ENCODE assay signal across 19 cellular contexts in the genomic region with DNA sequence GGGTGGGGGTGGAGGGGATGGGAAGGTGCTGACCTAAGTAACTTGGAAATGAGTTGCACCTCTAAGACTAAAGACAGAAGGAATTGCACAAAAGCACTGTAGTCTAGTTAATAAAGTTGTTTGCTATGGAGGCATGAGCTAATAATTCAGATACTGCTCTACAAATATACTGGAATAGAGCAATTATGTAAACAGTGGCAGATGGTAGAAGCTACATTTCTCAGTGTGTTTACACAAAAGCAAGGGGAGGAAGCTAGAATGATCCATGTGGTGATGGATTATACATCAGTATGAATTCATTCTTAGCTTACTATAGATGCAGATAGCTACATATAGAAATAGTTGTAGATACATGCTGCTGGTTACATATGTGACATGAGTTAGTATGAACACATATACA. TPM values are rescaled to one million over a fixed set of nuclear protein-coding genes. Genes with fewer than 3 reads are reported as not detected.
DNase-seq lines count a peak whose midpoint lies in the region; ATAC-seq and TF ChIP-seq lines count a peak whose summit lies in the region.
"Had no signal": no experiment of that assay in that cellular context is flagged by ENCODE, and none has a peak within 500 bp of the region (broad histone marks: within the 10 kb centered on the region; RNA-seq: fewer than 3 reads in every experiment).

No MANE protein-coding gene starts in this region.

- H3K9me3 ChIP-seq in Loucy (ENCODE audit: insufficient read depth, low read depth, low read length) (peaks cover 8% of the 10 kb centered on the region; the same call in 1 of the 2 replicates), SK-N-MC (ENCODE audit: low read depth, low read length) (no peaks in the 10 kb centered on the region), mucosa of descending colon (no peaks in the 10 kb centered on the region), tibial nerve (peaks cover 0 to 4% (median 0%) of the 10 kb centered on the region in 4 donors), testis (no peaks in the 10 kb centered on the region)

- H3K79me2 ChIP-seq in Loucy (ENCODE audit: insufficient read depth, low read length) = no peaks in the 10 kb centered on the region

- H3K4me3 Mint-ChIP-seq in activated CD4-positive, alpha-beta T cell treated with anti-CD3 and anti-CD28 coated beads, Interleukin-2, amount 10 ng/mL, durations not matched to agents 7 days and 5 days = no peak overlapping the region
- H3K4me3 Mint-ChIP-seq: CD8-positive, alpha-beta memory T cell; memory B cell had no signal

- peaks cover 57% of the 10 kb centered on the region for H3K4me1 ChIP-seq in Loucy (ENCODE audit: insufficient read depth, low read length, poor library complexity, severe bottlenecking)
- H3K4me1 ChIP-seq in mucosa of descending colon (ENCODE audit: low read depth) = no peaks in the 10 kb centered on the region
- H3K4me1 ChIP-seq in tibial nerve = no peaks in the 10 kb centered on the region
- H3K4me1 ChIP-seq in testis = no peaks in the 10 kb centered on the region
- H3K4me1 ChIP-seq: HAP-1, stomach had no signal

- peaks cover 8% of the 10 kb centered on the region; the same call in 1 of the 2 replicates for H3F3A ChIP-seq in Loucy (ENCODE audit: low read depth)

- H4K20me1 ChIP-seq in Loucy (ENCODE audit: insufficient read depth, low read length, poor library complexity, severe bottlenecking) = no peaks in the 10 kb centered on the region

- intact Hi-C loops in mucosa of descending colon (cut with DNase I, micrococcal nuclease) = no loop called here
- intact Hi-C loops in testis (cut with DNase I; ENCODE audit: low total_unique reads) = no loop called here

- H3K36me3 ChIP-seq in Loucy (ENCODE audit: insufficient read depth, low read length) (no peaks in the 10 kb centered on the region), SK-N-MC (ENCODE audit: insufficient read depth, low read length) (no peaks in the 10 kb centered on the region; the same call in 1 of the 2 replicates), mucosa of descending colon (ENCODE audit: low read depth) (no peaks in the 10 kb centered on the region), tibial nerve (no peaks in the 10 kb centered on the region), testis (ENCODE audit: low read depth, missing control alignments) (no peaks in the 10 kb centered on the region)
- H3K36me3 ChIP-seq: HAP-1, stomach had no signal

- DNase-seq in activated CD4-positive, alpha-beta T cell treated with anti-CD3 and anti-CD28 coated beads, Interleukin-2, amount 10 ng/mL, durations not matched to agents 7 days and 5 days = no peak
- no peak for DNase-seq in activated CD4-positive, alpha-beta T cell treated with anti-CD3 and anti-CD28 coated beads, Interleukin-2, amount 50 U/mL, for 4 hours
- no peak for DNase-seq in SK-N-MC (ENCODE audit: low read depth, low spot score)
- DNase-seq in mucosa of descending colon = no peak
- DNase-seq in NCI-H524 treated with DMSO at 0.1 percent for 48 hours (lab: John Stamatoyannopoulos, UW) = no peak
- no peak for DNase-seq in tibial nerve (ENCODE audit: low spot score in 2 of 2)
- DNase-seq in testis = no peak
- DNase-seq: activated CD4-positive, alpha-beta T cell treated with anti-CD3 and anti-CD28 coated beads for 1 hour; activated CD8-positive, alpha-beta memory T cell treated with anti-CD3 and anti-CD28 coated beads, Interleukin-2, amount 50 U/mL, for 48 hours; CD8-positive, alpha-beta memory T cell; hippocampal formation; Karpas-422; NCI-H187; stimulated activated CD4-positive, alpha-beta T cell treated with anti-CD3 and anti-CD28 coated beads, Interleukin-2, amount 100 ng/mL, for 48 hours; stomach had no signal

- CTCF ChIA-PET in activated CD4-positive, alpha-beta T cell treated with anti-CD3 and anti-CD28 coated beads, Interleukin-2, amount 10 ng/mL, durations not matched to agents 7 days and 5 days (lab: Charles Lee) = interaction anchor here (0.6 to 1.4 kb wide), 4 partner anchors 16 to 336 kb away, joined by 3 to 8 read pairs (median 3); no protein-coding TSS in a partner anchor

- H3K27me3 ChIP-seq in Loucy (ENCODE audit: insufficient read depth, low read length, poor library complexity, severe bottlenecking) (no peaks in the 10 kb centered on the region), tibial nerve (no peaks in the 10 kb centered on the region), testis (no peaks in the 10 kb centered on the region)
- H3K27me3 ChIP-seq: stomach had no signal

- H3K27ac ChIP-seq in SK-N-MC = peak overlapping the region; percentile 52; the same call in 1 of the 2 replicates
- no peak overlapping the region for H3K27ac ChIP-seq in tibial nerve
- no peak overlapping the region for H3K27ac ChIP-seq in testis
- H3K27ac ChIP-seq: stomach had no signal

- no peaks in the 10 kb centered on the region for H3K9me2 ChIP-seq in Loucy (replicated peaks; ENCODE audit: low read depth, low read length)

- no peak overlapping the region for H3K9ac ChIP-seq in Loucy (ENCODE audit: low read depth, low read length, poor library complexity, severe bottlenecking)
- H3K9ac ChIP-seq in SK-N-MC (ENCODE audit: insufficient read length) = no peak overlapping the region

- TF ChIP-seq POLR2A in tibial nerve (IDR thresholded peaks at IDR 0.05) = no peak
- no peak for TF ChIP-seq POLR2A in testis (IDR thresholded peaks at IDR 0.05)

- POLR2A ChIA-PET in activated CD4-positive, alpha-beta T cell treated with anti-CD3 and anti-CD28 coated beads, Interleukin-2, amount 10 ng/mL, durations not matched to agents 7 days and 5 days (lab: Charles Lee) = no interaction called here

- peaks cover 28% of the 10 kb centered on the region for H3K9me3 Mint-ChIP-seq in activated CD4-positive, alpha-beta T cell treated with anti-CD3 and anti-CD28 coated beads, Interleukin-2, amount 10 ng/mL, durations not matched to agents 7 days and 5 days
- H3K9me3 Mint-ChIP-seq: memory B cell had no signal

- peak overlapping the region; percentile 58 for H3K27ac Mint-ChIP-seq in activated CD4-positive, alpha-beta T cell treated with anti-CD3 and anti-CD28 coated beads, Interleukin-2, amount 10 ng/mL, durations not matched to agents 7 days and 5 days
- H3K27ac Mint-ChIP-seq: memory B cell had no signal

- no peaks in the 10 kb centered on the region for H3K27me3 Mint-ChIP-seq in activated CD4-positive, alpha-beta T cell treated with anti-CD3 and anti-CD28 coated beads, Interleukin-2, amount 10 ng/mL, durations not matched to agents 7 days and 5 days
- H3K27me3 Mint-ChIP-seq: CD8-positive, alpha-beta memory T cell had no signal

- H3K4me2 ChIP-seq in Loucy (ENCODE audit: low read depth, low read length, poor library complexity, severe bottlenecking) = no peak overlapping the region

- TF ChIP-seq CTCF in Loucy (conservative IDR thresholded peaks at IDR 0.05; ENCODE audit: low read length) (no peak), mucosa of descending colon (IDR thresholded peaks at IDR 0.05) (no peak), tibial nerve (IDR thresholded peaks at IDR 0.05) (no peak), testis (IDR thresholded peaks at IDR 0.05) (no peak)

- no peak for TF ChIP-seq EP300 in tibial nerve (IDR thresholded peaks at IDR 0.05)

- no peak overlapping the region for H3K4me3 ChIP-seq in Loucy (ENCODE audit: low read length, poor library complexity, severe bottlenecking)
- no peak overlapping the region for H3K4me3 ChIP-seq in SK-N-MC
- no peak overlapping the region for H3K4me3 ChIP-seq in mucosa of descending colon
- no peak overlapping the region for H3K4me3 ChIP-seq in tibial nerve
- H3K4me3 ChIP-seq in testis = no peak overlapping the region
- H3K4me3 ChIP-seq: HAP-1, stomach had no signal

- H3K4me1 Mint-ChIP-seq in activated CD4-positive, alpha-beta T cell treated with anti-CD3 and anti-CD28 coated beads, Interleukin-2, amount 10 ng/mL, durations not matched to agents 7 days and 5 days = peaks cover 49% of the 10 kb centered on the region

- 0 out of 2 replicates have a peak overlapping the region, but pooled peaks have one; percentile 4 for H2AFZ ChIP-seq in Loucy (ENCODE audit: low read length)

- peak; percentile 42 for ATAC-seq in mucosa of descending colon
- ATAC-seq: SK-N-SH treated with all-trans-retinoic acid at 6 μM for 48 hours had no signal

- H3K36me3 Mint-ChIP-seq in activated CD4-positive, alpha-beta T cell treated with anti-CD3 and anti-CD28 coated beads, Interleukin-2, amount 10 ng/mL, durations not matched to agents 7 days and 5 days (ENCODE audit: low read depth) = peaks cover 24% of the 10 kb centered on the region
- H3K36me3 Mint-ChIP-seq: memory B cell had no signal

RNA-seq across cellular contexts. Expression of a gene that starts 27.6 kb away (rescaled TPM):
- 10 to 100 TPM; 71.4 to 80.5 TPM for total RNA-seq in activated CD4-positive, alpha-beta T cell treated with anti-CD3 and anti-CD28 coated beads, Interleukin-2, amount 10 ng/mL, durations not matched to agents 7 days and 5 days
- 10 to 100 TPM; 36.0 to 47.7 (median 40.4) TPM for total RNA-seq in mucosa of descending colon
- 10 to 100 TPM; 35.1 to 73.8 (median 41.2) TPM for total RNA-seq in tibial nerve
- 10 to 100 TPM; 72.8 to 77.8 TPM for total RNA-seq in testis
- 68.3 TPM for polyA plus RNA-seq in testis (ENCODE audit: insufficient read depth, low read depth, low replicate concordance)
